ENCODE assay signal across 14 cellular contexts in the genomic region with DNA sequence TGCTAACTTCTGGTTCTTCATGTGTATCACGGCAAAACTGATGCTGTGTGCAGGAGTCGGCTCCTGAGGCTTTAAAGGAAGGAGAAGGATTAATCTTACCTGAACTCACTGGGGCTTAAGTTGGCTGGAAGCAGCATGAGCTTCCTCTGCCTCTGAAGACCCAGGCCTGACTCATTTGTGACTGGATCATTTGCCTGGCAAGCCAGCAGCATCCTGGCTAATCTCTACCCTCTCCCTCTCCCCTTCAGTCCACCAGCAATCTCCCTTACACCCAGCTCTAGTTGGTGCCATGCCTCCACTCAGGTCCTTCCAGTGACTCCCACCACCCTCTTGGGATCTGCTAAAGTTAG.
DNase-seq lines count a peak whose midpoint lies in the region; ATAC-seq, FAIRE-seq and TF ChIP-seq lines count a peak whose summit lies in the region.
"Had no signal": no experiment of that assay in that cellular context is flagged by ENCODE, and none has a peak within 500 bp of the region (broad histone marks: within the 10 kb centered on the region; RNA-seq: fewer than 3 reads in every experiment).

No MANE protein-coding gene starts in this region.

- peak; percentile 42 for DNase-seq in H54 (ENCODE audit: insufficient read length, low spot score)
- DNase-seq in RKO (ENCODE audit: low spot score): peak; percentile 22
- peak; percentile 36 for DNase-seq in endothelial cell of umbilical vein (ENCODE audit: low read depth, low spot score)
- DNase-seq in retinal pigment epithelial cell (ENCODE audit: low read depth): peak; percentile 32
- no peak for DNase-seq in activated T-cell treated with anti-CD3 and anti-CD28 coated beads, Interleukin-2, amount 50 U/mL, for 48 hours
- DNase-seq in stimulated activated naive CD4-positive, alpha-beta T cell treated with Interleukin-2 at 50 U/mL for 16 hours (lab: John Stamatoyannopoulos, UW): no peak
- DNase-seq: activated CD8-positive, alpha-beta memory T cell treated with anti-CD3 and anti-CD28 coated beads, Interleukin-2, amount 50 U/mL, for 4 hours; activated naive CD4-positive, alpha-beta T cell treated with Interleukin-2 at 50 U/mL for 16 hours; body of pancreas; DMS 273 treated with DMSO at 0.1 percent for 48 hours; naive thymus-derived CD4-positive, alpha-beta T cell; psoas muscle had no signal

- POLR2A ChIA-PET in endothelial cell of umbilical vein (lab: Charles Lee): no interaction called here

- no peaks in the 10 kb centered on the region for H3K9me3 ChIP-seq in endothelial cell of umbilical vein (replicated peaks; ENCODE audit: control insufficient read depth, insufficient read depth, low read length)
- H3K9me3 ChIP-seq: body of pancreas, psoas muscle had no signal

- TF ChIP-seq CTCF in endothelial cell of umbilical vein (IDR thresholded peaks at IDR 0.05; ENCODE audit: extremely low read depth in 1 of 2, insufficient read depth in 1 of 2, low read depth in 1 of 2, low read length in 2 of 2): no peak
- no peak for TF ChIP-seq CTCF in retinal pigment epithelial cell (conservative IDR thresholded peaks at IDR 0.05; ENCODE audit: low read depth, low read length)

- BruUV-seq in endothelial cell of umbilical vein (replicated peaks; lab: Mats Ljungman, UMichigan): no TSS peak

- intact Hi-C loops in endothelial cell of umbilical vein (cut with micrococcal nuclease): loop anchor here (2.0 kb wide), 1 partner anchor 59 kb away; no protein-coding TSS in a partner anchor

- no peaks in the 10 kb centered on the region for H4K20me1 ChIP-seq in endothelial cell of umbilical vein (replicated peaks; ENCODE audit: control insufficient read depth, extremely low read depth, insufficient read depth, low read length)
- H4K20me1 ChIP-seq: BLaER1 treated with 17β-estradiol and CSF1 and Interleukin-3, amounts not matched to agents 10 nM and 100 nM had no signal

- peaks cover 16% of the 10 kb centered on the region for H3K4me1 ChIP-seq in endothelial cell of umbilical vein (ENCODE audit: control insufficient read depth, extremely low read depth, insufficient read depth, low read length)
- H3K4me1 ChIP-seq: BLaER1 treated with 17β-estradiol and CSF1 and Interleukin-3, amounts not matched to agents 10 nM and 100 nM; psoas muscle had no signal

- no peaks in the 10 kb centered on the region for H3K9me1 ChIP-seq in endothelial cell of umbilical vein (replicated peaks; ENCODE audit: control insufficient read depth, extremely low read depth, insufficient read depth, low read length)

- no peak overlapping the region for H3K4me3 ChIP-seq in endothelial cell of umbilical vein (replicated peaks in 1 of 3; ENCODE audit: insufficient read depth in 1 of 3, low read depth in 1 of 3, low read length in 3 of 3)
- no peak overlapping the region for H3K4me3 ChIP-seq in retinal pigment epithelial cell (ENCODE audit: low read length)
- H3K4me3 ChIP-seq: BLaER1 treated with 17β-estradiol and CSF1 and Interleukin-3, amounts not matched to agents 10 nM and 100 nM; body of pancreas; psoas muscle had no signal

- no peak for ATAC-seq in HG02623 (IDR thresholded peaks at IDR 0.05; ENCODE audit: unreplicated experiment)
- ATAC-seq: body of pancreas; naive thymus-derived CD4-positive, alpha-beta T cell; psoas muscle had no signal

- no peaks in the 10 kb centered on the region for H3K36me3 ChIP-seq in endothelial cell of umbilical vein (ENCODE audit: control insufficient read depth in 2 of 2, extremely low read depth in 1 of 2, insufficient read depth in 2 of 2, low read length in 2 of 2)
- H3K36me3 ChIP-seq: BLaER1 treated with 17β-estradiol and CSF1 and Interleukin-3, amounts not matched to agents 10 nM and 100 nM had no signal

- dilution Hi-C loops in endothelial cell of umbilical vein (cut with MboI; ENCODE audit: extremely low pct_ligation_motif_present, low sequenced_read_pairs): no loop called here

- peak overlapping the region; percentile 65 for H3K4me2 ChIP-seq in endothelial cell of umbilical vein (ENCODE audit: insufficient read depth, low read length)
- H3K4me2 ChIP-seq: BLaER1 treated with 17β-estradiol and CSF1 and Interleukin-3, amounts not matched to agents 10 nM and 100 nM had no signal

- peak overlapping the region; percentile 85 for H2AFZ ChIP-seq in endothelial cell of umbilical vein (ENCODE audit: low read depth, low read length)

- TF ChIP-seq POLR2A in H54 (IDR thresholded peaks at IDR 0.05; ENCODE audit: low read depth, low read length) (no peak), endothelial cell of umbilical vein (IDR thresholded peaks at IDR 0.05; ENCODE audit: low read depth, low read length) (no peak)

- H3K27ac ChIP-seq in endothelial cell of umbilical vein (ENCODE audit: insufficient read depth, low read depth, low read length): peak overlapping the region; percentile 93
- H3K27ac ChIP-seq: BLaER1 treated with 17β-estradiol and CSF1 and Interleukin-3, amounts not matched to agents 10 nM and 100 nM; body of pancreas; psoas muscle had no signal

- no peaks in the 10 kb centered on the region for H3K79me2 ChIP-seq in endothelial cell of umbilical vein (ENCODE audit: control insufficient read depth, insufficient read depth, low read length)

- FAIRE-seq in H54 (lab: Jason Lieb, UNC): no peak
- FAIRE-seq in endothelial cell of umbilical vein (lab: Jason Lieb, UNC): no peak

- CTCF ChIA-PET in endothelial cell of umbilical vein (lab: Charles Lee): interaction anchor here (0.7 to 1.4 kb wide), 3 partner anchors 42 to 587 kb away, joined by 3 to 4 read pairs (median 3); no protein-coding TSS in a partner anchor

- no peaks in the 10 kb centered on the region for H3K27me3 ChIP-seq in endothelial cell of umbilical vein (ENCODE audit: control insufficient read depth in 2 of 2, insufficient read depth in 2 of 2, low read length in 2 of 2)
- H3K27me3 ChIP-seq: BLaER1 treated with 17β-estradiol and CSF1 and Interleukin-3, amounts not matched to agents 10 nM and 100 nM; body of pancreas had no signal

- H3K9ac ChIP-seq in endothelial cell of umbilical vein (replicated peaks; ENCODE audit: extremely low read depth, insufficient read depth, low read length): peak overlapping the region; percentile 46
- H3K9ac ChIP-seq: BLaER1 treated with 17β-estradiol and CSF1 and Interleukin-3, amounts not matched to agents 10 nM and 100 nM had no signal

TF ChIP-seq in endothelial cell of umbilical vein, 7 proteins besides CTCF, POLR2A, EP300 and RAD21:
- TF ChIP-seq, protein P1, sequence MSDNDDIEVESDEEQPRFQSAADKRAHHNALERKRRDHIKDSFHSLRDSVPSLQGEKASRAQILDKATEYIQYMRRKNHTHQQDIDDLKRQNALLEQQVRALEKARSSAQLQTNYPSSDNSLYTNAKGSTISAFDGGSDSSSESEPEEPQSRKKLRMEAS (IDR thresholded peaks at IDR 0.05; ENCODE audit: insufficient read depth, insufficient read length): no peak

Comparison
In these comparisons a context has a peak if more than half of its experiments do, and no peak if none do; other contexts are left out.
1. DNase-seq: peak in H54 (single experiment), RKO (single experiment), endothelial cell of umbilical vein (single experiment) and retinal pigment epithelial cell (single experiment); none in activated T-cell treated with anti-CD3 and anti-CD28 coated beads, Interleukin-2, amount 50 U/mL, for 48 hours (0 of 2) and stimulated activated naive CD4-positive, alpha-beta T cell treated with Interleukin-2 at 50 U/mL for 16 hours (single experiment).